27 cellular contexts compared by ENCODE assay signal in genomic region chr5:1159774-1160406, GRCh38. TPM values are rescaled to one million over a fixed set of nuclear protein-coding genes. Genes with fewer than 3 reads are reported as not detected.
"Had no signal": no experiment of that assay in that cellular context is flagged by ENCODE, and none has a peak within 500 bp of the region (broad histone marks: within the 10 kb centered on the region; RNA-seq: fewer than 3 reads in every experiment).

No MANE protein-coding gene starts in this region.

- H3K4me1 ChIP-seq: gastrocnemius medialis, right lobe of liver had no signal

- H2AFZ ChIP-seq: parathyroid adenoma had no signal

- H3K36me3 Mint-ChIP-seq: mesothelial cell of epicardium; natural killer cell; stimulated activated effector memory CD8-positive, alpha-beta T cell treated with anti-CD3 and anti-CD28 coated beads, Interleukin-12 subunit alpha, Interleukin-12 subunit beta, amount 100 ng/mL, for 72 hours; type B pancreatic cell had no signal

- H3K36me3 ChIP-seq: esophagus muscularis mucosa, gastrocnemius medialis, left lung, lower lobe of right lung, prostate gland, right lobe of liver, suprapubic skin, thyroid gland, uterus had no signal

- H3K4me1 Mint-ChIP-seq: mesothelial cell of epicardium; stimulated activated effector memory CD8-positive, alpha-beta T cell treated with anti-CD3 and anti-CD28 coated beads, Interleukin-12 subunit alpha, Interleukin-12 subunit beta, amount 100 ng/mL, for 72 hours had no signal

- H3K9ac ChIP-seq: parathyroid adenoma had no signal

- ATAC-seq: gastrocnemius medialis; left lung; lower lobe of right lung; natural killer cell; right lobe of liver; stimulated activated effector memory CD8-positive, alpha-beta T cell treated with anti-CD3 and anti-CD28 coated beads, Interleukin-12 subunit alpha, Interleukin-12 subunit beta, amount 100 ng/mL, for 72 hours; stimulated activated naive CD8-positive, alpha-beta T cell treated with anti-CD3 and anti-CD28 coated beads, Interleukin-15, Interleukin-2, amounts not matched to agents 100 U/mL and 50 U/mL, for 24 hours had no signal

- H3K4me3 ChIP-seq: dorsolateral prefrontal cortex, esophagus muscularis mucosa, gastrocnemius medialis, left lung, lower lobe of right lung, prostate gland, right lobe of liver, suprapubic skin, thyroid gland, uterus had no signal

- H3K9me3 Mint-ChIP-seq: natural killer cell; stimulated activated effector memory CD8-positive, alpha-beta T cell treated with anti-CD3 and anti-CD28 coated beads, Interleukin-12 subunit alpha, Interleukin-12 subunit beta, amount 100 ng/mL, for 72 hours; type B pancreatic cell had no signal

- H3K4me3 Mint-ChIP-seq: memory B cell; mesothelial cell of epicardium; stimulated activated effector memory CD8-positive, alpha-beta T cell treated with anti-CD3 and anti-CD28 coated beads, Interleukin-12 subunit alpha, Interleukin-12 subunit beta, amount 100 ng/mL, for 72 hours; type B pancreatic cell had no signal

- H3K9me3 ChIP-seq: gastrocnemius medialis, left lung, lower lobe of right lung, prostate gland, right lobe of liver, suprapubic skin, thyroid gland had no signal

- H3K27ac ChIP-seq: dorsolateral prefrontal cortex, epithelial cell of prostate, esophagus muscularis mucosa, gastrocnemius medialis, left lung, lower lobe of right lung, parathyroid adenoma, prostate gland, right lobe of liver, suprapubic skin, thyroid gland, uterus had no signal

- H3K79me2 ChIP-seq: parathyroid adenoma had no signal

- H3K27ac Mint-ChIP-seq: memory B cell; mesothelial cell of epicardium; natural killer cell; stimulated activated effector memory CD8-positive, alpha-beta T cell treated with anti-CD3 and anti-CD28 coated beads, Interleukin-12 subunit alpha, Interleukin-12 subunit beta, amount 100 ng/mL, for 72 hours; type B pancreatic cell had no signal

- DNase-seq: cortex of kidney; dorsolateral prefrontal cortex; effector CD8-positive, alpha-beta T cell; gastrocnemius medialis; islet precursor cell; left lung; lower lobe of right lung; natural killer cell; stimulated activated CD4-positive, alpha-beta T cell treated with anti-CD3 and anti-CD28 coated beads, Interleukin-4, amount 100 ng/mL, for 1 hour; stimulated activated CD8-positive, alpha-beta memory T cell treated with anti-CD3 and anti-CD28 coated beads, Interleukin-4, amount 100 ng/mL, for 48 hours; stimulated activated naive CD8-positive, alpha-beta T cell treated with anti-CD3 and anti-CD28 coated beads, Interleukin-15, Interleukin-2, amounts not matched to agents 100 U/mL and 50 U/mL, for 24 hours; thyroid gland; uterus had no signal

RNA-seq across cellular contexts. Expression of gene SLC6A19, which starts 41.5 kb away (rescaled TPM):
- total RNA-seq: esophagus muscularis mucosa, fibroblast of villous mesenchyme, left lung, lower lobe of right lung, mesothelial cell of epicardium, myocyte, natural killer cell, omental fat pad, renal cortical epithelial cell, thyroid gland had no signal
